ENCODE assay signal across 8 cellular contexts in genomic region chr1:120176092-120176855, GRCh38. TPM values are rescaled to one million over a fixed set of nuclear protein-coding genes. Genes with fewer than 3 reads are reported as not detected.
DNase-seq lines count a peak whose midpoint lies in the region; FAIRE-seq and TF ChIP-seq lines count a peak whose summit lies in the region.

SEC22B (minus strand) TSS chr1:120176520; CDS start chr1:120176381, 139 bp downstream.

- peak within 1 kb of the TSS; percentile 85 for H3K18ac ChIP-seq in neuronal stem cell (ENCODE audit: low read length)

- H3K27me3 ChIP-seq in SJSA1 (replicated peaks) (no peaks in the 10 kb centered on the region), neuronal stem cell (ENCODE audit: control insufficient read depth in 3 of 3, insufficient read depth in 3 of 3, low read depth in 1 of 3, low read length in 3 of 3) (no peaks in the 10 kb centered on the region), subcutaneous abdominal adipose tissue (ENCODE audit: control insufficient read depth in 5 of 5, insufficient read depth in 4 of 5, low read length in 5 of 5) (no peaks in the 10 kb centered on the region)

- H3K9ac ChIP-seq in neuronal stem cell (ENCODE audit: low read depth, low read length, poor library complexity), result peak within 1 kb of the TSS; percentile 89
- peak within 1 kb of the TSS; percentile 94 to 99 (median 98) for H3K9ac ChIP-seq in subcutaneous abdominal adipose tissue (ENCODE audit: low read length in 5 of 5)

- no peak within 1 kb of the TSS for H2BK5ac ChIP-seq in neuronal stem cell (ENCODE audit: low read length)

- no peak within 1 kb of the TSS for H2BK15ac ChIP-seq in neuronal stem cell (ENCODE audit: low read length)

- peaks cover 1% of the 10 kb centered on the region for H3K79me1 ChIP-seq in neuronal stem cell (ENCODE audit: low read depth, low read length)

- FAIRE-seq in frontal cortex (lab: Jason Lieb, UNC), result no peak

- DNase-seq in GM04503 (ENCODE audit: low read depth), result peak; percentile 80
- peak; percentile 91 for DNase-seq in HFF-Myc (ENCODE audit: extremely low read depth, low read depth)
- peak; percentile 93 for DNase-seq in MV-4-11 (lab: John Stamatoyannopoulos, UW)
- DNase-seq in SJSA1 (ENCODE audit: low read depth in 1 of 2, low spot score in 2 of 2), result peak; percentile 85 to 88
- DNase-seq in activated naive CD4-positive, alpha-beta T cell (lab: John Stamatoyannopoulos, UW), result peak; percentile 63 to 82 (median 70)
- DNase-seq in frontal cortex (ENCODE audit: low spot score in 2 of 2), result peak; percentile 65 to 72
- DNase-seq in neuronal stem cell (ENCODE audit: low spot score), result peak; percentile 93

- H3K14ac ChIP-seq in neuronal stem cell (ENCODE audit: low read length), result no peak within 1 kb of the TSS

- H3K4me1 ChIP-seq in SJSA1 (replicated peaks), result peaks cover 22% of the 10 kb centered on the region
- peaks cover 0 to 4% of the 10 kb centered on the region in 2 donors for H3K4me1 ChIP-seq in neuronal stem cell (ENCODE audit: control insufficient read depth in 2 of 2, insufficient read depth in 1 of 2, low read depth in 1 of 2, low read length in 2 of 2)
- peaks cover 3 to 21% (median 15%) of the 10 kb centered on the region in 5 donors for H3K4me1 ChIP-seq in subcutaneous abdominal adipose tissue (ENCODE audit: control insufficient read depth in 5 of 5, insufficient read depth in 5 of 5, low read length in 5 of 5)

- H2BK12ac ChIP-seq in neuronal stem cell (ENCODE audit: low read length), result peak within 1 kb of the TSS; percentile 58

- H2AFZ ChIP-seq in neuronal stem cell (ENCODE audit: low read length), result peak within 1 kb of the TSS; percentile 94

- WGBS in neuronal stem cell (ENCODE audit: extremely low coverage in 2 of 2, insufficient read length in 2 of 2, insufficient replicate concordance in 1 of 2), 2 donors, result no CpG with 5 or more reads among the region's 39 CpGs

- H3K9me3 ChIP-seq in SJSA1 (replicated peaks) (no peaks in the 10 kb centered on the region), neuronal stem cell (replicated peaks in 1 of 2; ENCODE audit: control insufficient read depth in 2 of 2, insufficient read depth in 1 of 2, low read depth in 1 of 2, low read length in 2 of 2) (no peaks in the 10 kb centered on the region), subcutaneous abdominal adipose tissue (ENCODE audit: control insufficient read depth in 5 of 5, low read length in 5 of 5) (no peaks in the 10 kb centered on the region)

- H3K4me3 ChIP-seq in HFF-Myc (replicated peaks; ENCODE audit: low read depth, low read length) (peak within 1 kb of the TSS; percentile 84), SJSA1 (peak within 1 kb of the TSS; percentile 68), neuronal stem cell (ENCODE audit: low read length in 2 of 2) (peak within 1 kb of the TSS; percentile 82 to 91), subcutaneous abdominal adipose tissue (ENCODE audit: low read depth in 1 of 5, low read length in 5 of 5) (peak within 1 kb of the TSS; percentile 89 to 98 (median 96))

- H2AK5ac ChIP-seq in neuronal stem cell (ENCODE audit: low read depth, low read length), result no peak within 1 kb of the TSS

- peak within 1 kb of the TSS; percentile 52 for H3K4me2 ChIP-seq in neuronal stem cell (ENCODE audit: insufficient read depth, low read length, poor library complexity, severe bottlenecking)

- H3K36me3 ChIP-seq in SJSA1, result 0 out of 2 replicates have a peak, but pooled peaks cover 2% of the 10 kb centered on the region
- no peaks in the 10 kb centered on the region for H3K36me3 ChIP-seq in neuronal stem cell (replicated peaks in 1 of 2; ENCODE audit: control insufficient read depth in 2 of 2, insufficient read depth in 2 of 2, low read length in 2 of 2)
- H3K36me3 ChIP-seq in subcutaneous abdominal adipose tissue (ENCODE audit: control insufficient read depth in 5 of 5, insufficient read depth in 5 of 5, low read length in 5 of 5), result no peaks in the 10 kb centered on the region

- H3K27ac ChIP-seq in SJSA1 (peak within 1 kb of the TSS; percentile 68), neuronal stem cell (replicated peaks; ENCODE audit: low read length) (peak within 1 kb of the TSS; percentile 88), subcutaneous abdominal adipose tissue (ENCODE audit: low read depth, low read length) (peak within 1 kb of the TSS; percentile 94)

- no peak within 1 kb of the TSS for H2BK120ac ChIP-seq in neuronal stem cell (ENCODE audit: low read depth, low read length)

- H3K23ac ChIP-seq in neuronal stem cell (ENCODE audit: low read depth, low read length, poor library complexity), result peak within 1 kb of the TSS; percentile 20

- H4K91ac ChIP-seq in neuronal stem cell (ENCODE audit: low read depth, low read length, poor library complexity), result no peak within 1 kb of the TSS

- no peak for TF ChIP-seq CTCF in HFF-Myc (IDR thresholded peaks at IDR 0.05; ENCODE audit: low read depth, low read length, missing control alignments)

- no peak within 1 kb of the TSS for H3K4ac ChIP-seq in neuronal stem cell (ENCODE audit: low read length)

- H4K8ac ChIP-seq in neuronal stem cell (ENCODE audit: low read depth, low read length), result no peak within 1 kb of the TSS

RNA-seq across cellular contexts. Expression of gene SEC22B, which starts in this region (rescaled TPM):
- total RNA-seq in SJSA1 (2014; rRNA removed; shearing (Covaris generic)), result 31.0 and 40.8 TPM in 2 replicates
- total RNA-seq in frontal cortex, result 26.1 TPM
- 13.2 TPM for polyA plus RNA-seq in neuronal stem cell (2013, experiment 1 of 2)
- 13.4 TPM for polyA plus RNA-seq in neuronal stem cell (2013, experiment 2 of 2)

Comparison
In these comparisons a context has a peak if more than half of its experiments do, and no peak if none do; other contexts are left out.
1. Peak in every context shown above with its lines: DNase-seq, H3K4me3 ChIP-seq and H3K27ac ChIP-seq.